8 cellular contexts compared by ENCODE assay signal in the genomic region with DNA sequence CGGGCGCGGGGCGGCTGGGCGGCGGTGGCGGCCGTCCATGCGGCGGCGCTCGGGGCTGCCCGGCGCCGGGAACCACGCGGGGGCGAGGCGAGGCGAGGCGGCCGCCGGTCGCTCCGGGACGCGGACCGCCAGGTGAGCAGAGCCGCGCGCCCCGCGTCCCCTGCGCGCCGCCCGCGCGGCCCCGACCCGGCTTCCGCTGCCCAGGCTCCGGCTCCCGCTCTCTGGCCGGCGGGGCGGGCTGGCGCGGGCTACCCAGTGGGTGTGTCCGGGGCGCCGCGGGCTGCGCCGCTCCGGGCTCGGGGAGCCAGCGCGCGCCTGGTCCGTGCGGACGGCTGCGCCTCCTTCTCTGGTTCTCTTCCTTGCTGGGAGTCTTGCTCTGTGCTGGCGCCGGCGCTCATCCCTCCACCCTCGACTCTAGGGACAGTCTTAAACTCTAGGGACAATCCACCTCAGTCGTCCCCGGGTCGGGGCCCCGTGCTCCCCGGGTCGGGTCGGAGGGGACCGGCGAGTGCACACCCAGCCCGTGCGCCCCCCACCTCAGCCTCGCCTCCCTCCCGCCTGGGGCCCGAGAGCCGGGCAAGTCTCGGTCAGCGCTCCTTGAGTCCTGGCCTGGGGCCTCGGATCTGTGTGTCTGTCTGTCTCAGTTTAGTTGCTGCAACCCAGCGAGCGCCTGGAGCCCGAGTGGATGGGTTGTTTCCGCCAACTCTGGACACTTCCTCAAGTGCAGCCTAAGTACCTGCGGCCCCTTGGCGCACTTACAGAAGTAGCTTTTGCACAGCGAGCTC. TPM values are rescaled to one million over a fixed set of nuclear protein-coding genes. Genes with fewer than 3 reads are reported as not detected.
DNase-seq lines count a peak whose midpoint lies in the region; ATAC-seq, FAIRE-seq and TF ChIP-seq lines count a peak whose summit lies in the region.

No MANE protein-coding gene starts in this region.

- H3K36me3 ChIP-seq in MM.1S (replicated peaks; ENCODE audit: insufficient read depth, low read length) (no peaks in the 10 kb centered on the region), small intestine (ENCODE audit: control insufficient read depth in 2 of 2, insufficient read depth in 2 of 2, low read length in 2 of 2) (no peaks in the 10 kb centered on the region)

- H3K4me1 ChIP-seq in MM.1S (ENCODE audit: low read length) (peaks cover 5% of the 10 kb centered on the region; the same call in 1 of the 2 replicates), small intestine (ENCODE audit: control insufficient read depth in 2 of 2, insufficient read depth in 1 of 2, low read depth in 1 of 2, low read length in 1 of 2) (peaks cover 0 to 3% of the 10 kb centered on the region in 2 donors)

- H2AFZ ChIP-seq in MM.1S (ENCODE audit: low read length): peak overlapping the region; percentile 59

- no peak overlapping the region for H3K27ac ChIP-seq in MM.1S (ENCODE audit: low read length)
- H3K27ac ChIP-seq in small intestine (ENCODE audit: low read depth in 1 of 2, low read length in 1 of 2): peak overlapping the region; percentile 62 to 79

- H3K27me3 ChIP-seq in MM.1S (replicated peaks; ENCODE audit: insufficient read depth, low read length) (0 out of 2 replicates have a peak, but pooled peaks cover 4% of the 10 kb centered on the region), small intestine (ENCODE audit: control insufficient read depth in 2 of 2, insufficient read depth in 2 of 2, low read length in 2 of 2) (peaks cover 0 to 2% of the 10 kb centered on the region in 2 donors)

- ATAC-seq in GM21825 (IDR thresholded peaks at IDR 0.05; ENCODE audit: unreplicated experiment): peak; percentile 33

- DNase-seq in GM10266 (ENCODE audit: extremely low spot score) (peak; percentile 49), MM.1S (peak; percentile 60), astrocyte of the hippocampus (ENCODE audit: low read depth, low spot score) (peak; percentile 81), small intestine (peak; percentile 59), middle frontal gyrus (ENCODE audit: extremely low spot score, low spot score) (no peak), NCI-H1092 treated with DMSO at 0.1 percent for 48 hours (lab: John Stamatoyannopoulos, UW) (no peak)

- TF ChIP-seq CTCF in GM10266 (IDR thresholded peaks at IDR 0.05; ENCODE audit: control insufficient read depth, insufficient read depth, low read depth, missing control alignments) (no peak), MM.1S (IDR thresholded peaks at IDR 0.05; ENCODE audit: low read length) (no peak)

- H3K4me2 ChIP-seq in MM.1S (ENCODE audit: low read depth, low read length): peak overlapping the region; percentile 93

- peak overlapping the region; percentile 42; the same call in 1 of the 2 replicates for H3K9ac ChIP-seq in MM.1S (ENCODE audit: low read length)

- H3K9me3 ChIP-seq in MM.1S (replicated peaks; ENCODE audit: insufficient read depth, low read length) (no peaks in the 10 kb centered on the region), iPS-18c (ENCODE audit: control insufficient read depth, insufficient read depth, low read length) (peaks cover 2% of the 10 kb centered on the region), small intestine (ENCODE audit: control insufficient read depth, low read depth) (no peaks in the 10 kb centered on the region)

- WGBS in small intestine, 3 donors: 1% methylated on average over 41 to 93 of the region's 93 CpGs

- H3F3A ChIP-seq in MM.1S (ENCODE audit: insufficient read depth, low read length): no peaks in the 10 kb centered on the region

- H3K9me2 ChIP-seq in MM.1S (replicated peaks; ENCODE audit: insufficient read depth, low read length): no peaks in the 10 kb centered on the region

- FAIRE-seq in small intestine (lab: Jason Lieb, UNC): no peak

- H3K79me2 ChIP-seq in MM.1S (ENCODE audit: low read length): no peaks in the 10 kb centered on the region

- H4K20me1 ChIP-seq in MM.1S (ENCODE audit: insufficient read depth, low read length): no peaks in the 10 kb centered on the region

- peak overlapping the region; percentile 69 for H3K4me3 ChIP-seq in MM.1S (ENCODE audit: low read length)
- H3K4me3 ChIP-seq in iPS-18c (ENCODE audit: insufficient read depth, low read depth, low read length): peak overlapping the region; percentile 75
- peak overlapping the region; percentile 51 to 76 for H3K4me3 ChIP-seq in small intestine (ENCODE audit: low read depth in 1 of 2, low read length in 2 of 2)

RNA-seq across cellular contexts. Expression of gene THSD4, which starts 0.5 kb away (rescaled TPM):
- 10 to 100 TPM in 1 of 3 donors, 1 to 10 TPM in 2; 3.6 to 12.1 (median 7.3) TPM for polyA plus RNA-seq in small intestine

Comparison
In these comparisons a context has a peak if more than half of its experiments do, and no peak if none do; other contexts are left out.
1. DNase-seq: peak in GM10266 (single experiment), MM.1S (single experiment), astrocyte of the hippocampus (single experiment) and small intestine (single experiment); none in middle frontal gyrus (single experiment) and NCI-H1092 treated with DMSO at 0.1 percent for 48 hours (single experiment).
2. Peak in every context shown above with its lines, with median percentiles within 50 percentile points of each other: H3K4me3 ChIP-seq.